In the genomic region with DNA sequence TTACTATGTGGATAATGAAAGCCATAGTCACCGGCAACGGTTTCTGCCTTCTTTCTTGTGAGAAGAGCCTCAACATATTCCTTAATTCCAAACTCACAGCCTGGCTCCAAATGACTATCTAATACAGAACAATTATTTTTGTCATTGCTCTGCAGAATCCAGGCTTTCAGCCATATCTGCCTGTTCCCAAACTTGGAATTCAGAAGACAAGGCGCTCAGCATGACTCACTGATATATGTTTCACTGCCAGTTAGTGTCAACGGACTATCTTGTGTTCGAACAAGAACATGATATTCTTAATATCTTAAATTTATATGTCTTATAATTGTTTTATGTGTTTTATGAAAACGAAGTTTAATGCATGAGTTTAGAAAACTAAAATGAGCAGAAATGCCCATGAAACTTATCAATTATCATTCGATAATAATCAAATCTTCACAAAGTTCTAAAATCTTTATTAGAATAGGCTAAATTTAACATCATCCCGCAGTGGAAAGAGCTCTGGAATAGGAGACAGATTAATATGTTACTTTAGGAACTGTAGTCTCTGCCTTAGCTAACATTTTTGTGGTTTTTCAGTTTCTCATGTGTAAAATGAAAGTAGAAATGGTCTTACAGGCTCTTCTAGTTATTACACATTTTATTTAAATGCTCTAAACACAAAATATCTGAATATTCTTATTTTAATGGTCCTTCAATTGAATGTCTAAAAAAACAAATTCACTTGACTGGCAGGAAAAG, we compare ENCODE assay signal across 10 cellular contexts.
A peak's percentile ranks its signal among the peaks of the same experiment; 100 is the strongest.
DNase-seq lines count a peak whose midpoint lies in the region; ATAC-seq and TF ChIP-seq lines count a peak whose summit lies in the region.
"Had no signal": no experiment of that assay in that cellular context is flagged by ENCODE, and none has a peak within 500 bp of the region (broad histone marks: within the 10 kb centered on the region; RNA-seq: fewer than 3 reads in every experiment).

No MANE protein-coding gene starts in this region.

- H3K4me3 ChIP-seq in GM12865 (ENCODE audit: low read depth, low read length), result no peak overlapping the region

- CTCF ChIA-PET in activated CD4-positive, alpha-beta memory T cell treated with anti-CD3 and anti-CD28 coated beads for 36 hours (lab: Charles Lee), result no interaction called here

- ATAC-seq in GM21528 (IDR thresholded peaks at IDR 0.05; ENCODE audit: low FRiP score, unreplicated experiment) (peak; percentile 89), HG03565 (IDR thresholded peaks at IDR 0.05; ENCODE audit: unreplicated experiment) (peak; percentile 91)
- ATAC-seq: esophagus mucosa had no signal

- no peak overlapping the region for H3K4me3 Mint-ChIP-seq in activated CD4-positive, alpha-beta memory T cell treated with anti-CD3 and anti-CD28 coated beads for 36 hours

- no peaks in the 10 kb centered on the region for H3K27me3 Mint-ChIP-seq in activated CD4-positive, alpha-beta memory T cell treated with anti-CD3 and anti-CD28 coated beads for 36 hours

- peak; percentile 35 for DNase-seq in GM12865 (ENCODE audit: low read depth)
- DNase-seq in glomerular visceral epithelial cell (ENCODE audit: extremely low spot score), result peak; percentile 65
- DNase-seq in NCI-H2107 treated with DMSO at 0.1 percent for 48 hours (lab: John Stamatoyannopoulos, UW; ENCODE audit: unreplicated experiment), result no peak
- no peak for DNase-seq in activated CD4-positive, alpha-beta memory T cell treated with anti-CD3 and anti-CD28 coated beads for 36 hours
- DNase-seq in activated CD8-positive, alpha-beta memory T cell treated with anti-CD3 and anti-CD28 coated beads, Interleukin-2, amount 50 U/mL, for 4 hours, result no peak
- DNase-seq in substantia nigra (lab: John Stamatoyannopoulos, UW), result no peak
- DNase-seq: T-helper 9 cell had no signal

- H3K9me3 Mint-ChIP-seq in activated CD4-positive, alpha-beta memory T cell treated with anti-CD3 and anti-CD28 coated beads for 36 hours, result peaks cover 4% of the 10 kb centered on the region

- intact Hi-C loops in activated CD4-positive, alpha-beta memory T cell treated with anti-CD3 and anti-CD28 coated beads for 36 hours (cut with micrococcal nuclease), result no loop called here

- H3K27ac Mint-ChIP-seq in activated CD4-positive, alpha-beta memory T cell treated with anti-CD3 and anti-CD28 coated beads for 36 hours, result no peak overlapping the region

- POLR2A ChIA-PET in activated CD4-positive, alpha-beta memory T cell treated with anti-CD3 and anti-CD28 coated beads for 36 hours (lab: Charles Lee), result no interaction called here

- no peak overlapping the region for H3K27ac ChIP-seq in substantia nigra (ENCODE audit: low read depth, low read length, poor library complexity, severe bottlenecking)

- peaks cover 13% of the 10 kb centered on the region for H3K4me1 Mint-ChIP-seq in activated CD4-positive, alpha-beta memory T cell treated with anti-CD3 and anti-CD28 coated beads for 36 hours (ENCODE audit: low read depth)

- TF ChIP-seq CTCF in GM12865 (IDR thresholded peaks at IDR 0.05; ENCODE audit: insufficient read depth, low read depth, low read length, missing control alignments), result no peak

- H3K36me3 Mint-ChIP-seq in activated CD4-positive, alpha-beta memory T cell treated with anti-CD3 and anti-CD28 coated beads for 36 hours, result no peaks in the 10 kb centered on the region

Comparison
In these comparisons a context has a peak if more than half of its experiments do, and no peak if none do; other contexts are left out.
1. DNase-seq: peak in GM12865 (single experiment) and glomerular visceral epithelial cell (single experiment); none in NCI-H2107 treated with DMSO at 0.1 percent for 48 hours (single experiment), activated CD4-positive, alpha-beta memory T cell treated with anti-CD3 and anti-CD28 coated beads for 36 hours (single experiment), activated CD8-positive, alpha-beta memory T cell treated with anti-CD3 and anti-CD28 coated beads, Interleukin-2, amount 50 U/mL, for 4 hours (single experiment) and substantia nigra (0 of 49).